Comparison of ENCODE assay signal across 15 cellular contexts in genomic region chr1:112515311-112516009, GRCh38. TPM values are rescaled to one million over a fixed set of nuclear protein-coding genes. Genes with fewer than 3 reads are reported as not detected.
DNase-seq lines count a peak whose midpoint lies in the region; ATAC-seq, FAIRE-seq and TF ChIP-seq lines count a peak whose summit lies in the region.
"Had no signal": no experiment of that assay in that cellular context is flagged by ENCODE, and none has a peak within 500 bp of the region (broad histone marks: within the 10 kb centered on the region; RNA-seq: fewer than 3 reads in every experiment).

No MANE protein-coding gene starts in this region.

- in situ Hi-C loops in HepG2 (cut with HindIII; ENCODE audit: extremely low pct_ligation_motif_present, low pct_unique_long_range_greater_than_20kb), result no loop called here

- TF ChIP-seq RAD21 in HepG2 (CRISPR knock-in tag; IDR thresholded peaks at IDR 0.05), result no peak

- CTCF ChIA-PET in HepG2 (lab: Yijun Ruan, JAX; ENCODE audit: low intra/inter-chr PET ratio, low total read pairs), result no interaction called here

- intact Hi-C loops in HepG2 (cut with micrococcal nuclease; ENCODE audit: unreplicated experiment), result no loop called here

- POLR2A ChIA-PET in HepG2 (lab: Yijun Ruan, JAX), result no interaction called here

- ATAC-seq in HepG2 (peak; percentile 52), HG03175 (IDR thresholded peaks at IDR 0.05; ENCODE audit: unreplicated experiment) (no peak)

- BruUV-seq in HepG2 (replicated peaks; lab: Mats Ljungman, UMichigan), result no TSS peak

- peaks cover 0 to 26% of the 10 kb centered on the region in 2 experiments; a peak in 3 of 5 replicates for H3K27me3 ChIP-seq in HepG2 (ENCODE audit: control insufficient read depth in 1 of 2, insufficient read depth in 2 of 2, low read length in 2 of 2)
- no peaks in the 10 kb centered on the region for H3K27me3 ChIP-seq in suprapubic skin

- H3K4me3 ChIP-seq in choroid plexus epithelial cell (ENCODE audit: low read depth, low read length), result no peak overlapping the region
- H3K4me3 ChIP-seq in HepG2 (replicated peaks in 1 of 3; ENCODE audit: insufficient read depth in 1 of 3, low read depth in 2 of 3, low read length in 3 of 3), result no peak overlapping the region
- H3K4me3 ChIP-seq in suprapubic skin, result no peak overlapping the region

- H2AFZ ChIP-seq in HepG2 (ENCODE audit: low read length), result no peak overlapping the region

- H3K9ac ChIP-seq in HepG2 (ENCODE audit: insufficient read depth, low read depth, low read length), result no peak overlapping the region

- H3K9me3 ChIP-seq in HepG2 (ENCODE audit: low read length), result no peaks in the 10 kb centered on the region
- no peaks in the 10 kb centered on the region for H3K9me3 ChIP-seq in suprapubic skin
- H3K9me3 ChIP-seq: neutrophil had no signal

- H3K79me2 ChIP-seq in HepG2 (ENCODE audit: insufficient read depth, low read length), result no peaks in the 10 kb centered on the region

- DNase-seq in COLO829 (ENCODE audit: low spot score) (peak; percentile 56), M059J (ENCODE audit: low read depth) (peak; percentile 80), choroid plexus epithelial cell (ENCODE audit: low read depth) (peak; percentile 43), HepG2 (ENCODE audit: low spot score) (peak; percentile 6), CD1c-positive myeloid dendritic cell (ENCODE audit: extremely low spot score) (no peak), suprapubic skin (ENCODE audit: low spot score in 2 of 2) (no peak), COLO668 (lab: John Stamatoyannopoulos, UW; ENCODE audit: unreplicated experiment) (no peak)
- DNase-seq: activated CD4-positive, alpha-beta T cell treated with anti-CD3 and anti-CD28 coated beads for 48 hours; activated effector memory CD4-positive, alpha-beta T cell treated with anti-CD3 and anti-CD28 coated beads, Interleukin-2, amount 50 U/mL, for 16 hours; CD4-positive, CD25-positive, alpha-beta regulatory T cell; effector CD4-positive, alpha-beta T cell; stimulated activated CD4-positive, alpha-beta T cell treated with anti-CD3 and anti-CD28 coated beads, Interleukin-1b, Interleukin-23, amount 100 ng/mL, for 48 hours; stimulated activated naive CD4-positive, alpha-beta T cell had no signal

- TF ChIP-seq EP300 in HepG2 (IDR thresholded peaks at IDR 0.05; ENCODE audit: low read depth in 2 of 2, low read length in 2 of 2), result no peak
- TF ChIP-seq EP300 in HepG2 (CRISPR knock-in tag; IDR thresholded peaks at IDR 0.05; ENCODE audit: borderline replicate concordance), result no peak
- TF ChIP-seq EP300 in suprapubic skin (IDR thresholded peaks at IDR 0.05), result no peak

- TF ChIP-seq CTCF in choroid plexus epithelial cell (conservative IDR thresholded peaks at IDR 0.05; ENCODE audit: low read depth, low read length) (no peak), HepG2 (CRISPR knock-in tag; IDR thresholded peaks at IDR 0.05) (no peak), suprapubic skin (IDR thresholded peaks at IDR 0.05) (no peak)

- H3K36me3 ChIP-seq in HepG2 (replicated peaks in 1 of 2; ENCODE audit: control insufficient read depth in 1 of 2, insufficient read depth in 2 of 2, low read length in 2 of 2), result no peaks in the 10 kb centered on the region
- no peaks in the 10 kb centered on the region for H3K36me3 ChIP-seq in suprapubic skin
- H3K36me3 ChIP-seq: neutrophil had no signal

- H4K20me1 ChIP-seq in HepG2 (ENCODE audit: insufficient read depth, low read length), result no peaks in the 10 kb centered on the region

- no peak for FAIRE-seq in HepG2 (lab: Jason Lieb, UNC)

- H3K4me2 ChIP-seq in HepG2 (ENCODE audit: low read depth, low read length), result no peak overlapping the region

- H3K27ac ChIP-seq in HepG2 (ENCODE audit: extremely low read length, insufficient read depth, low read length) (no peak overlapping the region), suprapubic skin (no peak overlapping the region)
- H3K27ac ChIP-seq: neutrophil had no signal

- TF ChIP-seq POLR2A in HepG2 (IDR thresholded peaks at IDR 0.05; ENCODE audit: insufficient read depth in 1 of 2, low read depth in 2 of 2, low read length in 2 of 2), result no peak
- TF ChIP-seq POLR2A in suprapubic skin (IDR thresholded peaks at IDR 0.05), result no peak

- WGBS in HepG2 (ENCODE audit: low lambda C conversion rate), result 41% methylated on average over 2 of the region's 2 CpGs
- WGBS in suprapubic skin, result 89% methylated on average over 2 of the region's 2 CpGs

- H3K4me1 ChIP-seq in HepG2 (ENCODE audit: insufficient read depth, low read length) (peaks cover 8% of the 10 kb centered on the region), suprapubic skin (peaks cover 18% of the 10 kb centered on the region)

TF ChIP-seq in HepG2, 621 proteins besides CTCF, POLR2A, EP300 and RAD21:
- peak; percentile 12; the same call in 1 of the 2 replicates for TF ChIP-seq NR2F6 (IDR thresholded peaks at IDR 0.05)
- TF ChIP-seq NR2F6 (CRISPR knock-in tag; IDR thresholded peaks at IDR 0.05), result no peak
- TF ChIP-seq MIER2 (CRISPR knock-in tag; IDR thresholded peaks at IDR 0.05), result 0 out of 2 replicates have a peak, but pooled peaks have one; percentile 44
- peak; percentile 14 to 85 for TF ChIP-seq REST (IDR thresholded peaks at IDR 0.05; ENCODE audit: borderline replicate concordance in 1 of 2, low read depth in 1 of 2, low read length in 2 of 2)
- TF ChIP-seq FOSL2 (CRISPR knock-in tag; IDR thresholded peaks at IDR 0.05), result 0 out of 2 replicates have a peak, but pooled peaks have one; percentile 14
- peak; percentile 30; the same call in 1 of the 2 replicates for TF ChIP-seq TBX3 (IDR thresholded peaks at IDR 0.05; ENCODE audit: borderline replicate concordance)
- TF ChIP-seq TEAD3 (CRISPR knock-in tag; optimal IDR thresholded peaks at IDR 0.05; ENCODE audit: borderline replicate concordance), result peak; percentile 42
- 0 out of 2 replicates have a peak, but pooled peaks have one; percentile 31 for TF ChIP-seq HHEX (CRISPR knock-in tag; IDR thresholded peaks at IDR 0.05)
- TF ChIP-seq PHB2 (IDR thresholded peaks at IDR 0.05; ENCODE audit: partially characterized antibody), result no peak
- no peak for TF ChIP-seq SAP130 (CRISPR knock-in tag; IDR thresholded peaks at IDR 0.05; ENCODE audit: low read depth)

RNA-seq across cellular contexts. Expression of gene WNT2B, which starts 6.7 kb away (rescaled TPM):
- under 0.01 and 0.02 TPM in 2 replicates for total RNA-seq in M059J (2014; rRNA removed; shearing (Covaris generic))
- total RNA-seq in HepG2 (2016; rRNA removed; fragmentation: Illumina TruSeq; extraction: Trizol), result 0.04 and 0.11 TPM in 2 replicates
- not detected in 2 replicates for total RNA-seq in HepG2 (2016; cell fraction: cytosol; rRNA removed; fragmentation: Illumina TruSeq; extraction: Trizol; ENCODE audit: low read depth)
- total RNA-seq in HepG2 (2016; cell fraction: insoluble cytoplasmic fraction; rRNA removed; fragmentation: Illumina TruSeq; extraction: Trizol), result 0.13 and 0.17 TPM in 2 replicates
- total RNA-seq in HepG2 (2016; cell fraction: membrane; rRNA removed; fragmentation: Illumina TruSeq; extraction: Trizol), result 0.06 and 0.07 TPM in 2 replicates
- total RNA-seq in HepG2 (2016; cell fraction: nucleus; rRNA removed; fragmentation: Illumina TruSeq; extraction: Trizol), result 0.41 and 0.68 TPM in 2 replicates
- polyA plus RNA-seq in HepG2 (2011; rRNA removed), result 0.32 and 0.69 TPM in 2 replicates
- polyA plus RNA-seq in HepG2 (2011; cell fraction: cytosol; rRNA removed), result 0.07 and 0.13 TPM in 2 replicates
- 2.2 and 2.5 TPM in 2 replicates for polyA plus RNA-seq in HepG2 (2011; cell fraction: nucleus; rRNA removed)
- polyA plus RNA-seq in HepG2 (2012), result 0.70 and 0.88 TPM in 2 replicates
- not detected in 2 replicates for polyA plus RNA-seq in HepG2 (2016; cell fraction: cytosol; fragmentation: Illumina TruSeq; extraction: Trizol; ENCODE audit: low read depth)
- polyA plus RNA-seq in HepG2 (2016; cell fraction: insoluble cytoplasmic fraction; fragmentation: Illumina TruSeq; extraction: Trizol; ENCODE audit: low read depth), result 0.02 and 0.05 TPM in 2 replicates
- 0.03 TPM in 1 of 2 replicates, not detected in the other for polyA plus RNA-seq in HepG2 (2016; cell fraction: membrane; fragmentation: Illumina TruSeq; extraction: Trizol; ENCODE audit: low read depth)
- 0.36 and 0.89 TPM in 2 replicates for polyA plus RNA-seq in HepG2 (2016; cell fraction: nucleus; fragmentation: Illumina TruSeq; extraction: Trizol; ENCODE audit: insufficient read depth, low read depth)
- polyA minus RNA-seq in HepG2 (2011; rRNA and poly(A)+ RNA removed; ENCODE audit: low replicate concordance), result 0.74 and 0.84 TPM in 2 replicates
- polyA minus RNA-seq in HepG2 (2011; cell fraction: cytosol; rRNA and poly(A)+ RNA removed), result 0.09 and 0.20 TPM in 2 replicates
- 2.8 and 4.0 TPM in 2 replicates for polyA minus RNA-seq in HepG2 (2011; cell fraction: nucleus; rRNA and poly(A)+ RNA removed)
- 10 to 100 TPM; 18.6 to 57.9 (median 38.8) TPM for total RNA-seq in suprapubic skin

Comparison
In these comparisons a context has a peak if more than half of its experiments do, and no peak if none do; other contexts are left out.
1. DNase-seq: peak in COLO829 (single experiment), M059J (single experiment), choroid plexus epithelial cell (single experiment) and HepG2 (single experiment); none in CD1c-positive myeloid dendritic cell (single experiment), suprapubic skin (0 of 2) and COLO668 (single experiment).
2. RNA of gene WNT2B, which starts 6.7 kb away (total RNA-seq): 18.6 to 57.9 TPM in suprapubic skin; 0.04 to 0.68 TPM in HepG2 and under 0.01 to 0.02 TPM in M059J; every median in the first group is over 10 times any median in the second.